18 cellular contexts compared by ENCODE assay signal in genomic region chr10:1449806-1450205, GRCh38.
A peak's percentile ranks its signal among the peaks of the same experiment; 100 is the strongest.
DNase-seq lines count a peak whose midpoint lies in the region; ATAC-seq, FAIRE-seq and TF ChIP-seq lines count a peak whose summit lies in the region.
"Had no signal": no experiment of that assay in that cellular context is flagged by ENCODE, and none has a peak within 500 bp of the region (broad histone marks: within the 10 kb centered on the region; RNA-seq: fewer than 3 reads in every experiment).

No MANE protein-coding gene starts in this region.

- no peak overlapping the region for H3K18ac ChIP-seq in neuronal stem cell (ENCODE audit: low read length)

- peak overlapping the region; percentile 11 for H3K14ac ChIP-seq in neuronal stem cell (ENCODE audit: low read length)

- no peak overlapping the region for H3K4ac ChIP-seq in neuronal stem cell (ENCODE audit: low read length)

- H2BK120ac ChIP-seq in neuronal stem cell (ENCODE audit: low read depth, low read length), result no peak overlapping the region

- no peak overlapping the region for H2AFZ ChIP-seq in neuronal stem cell (ENCODE audit: low read length)

- H3K9me3 ChIP-seq in BLaER1 (peaks cover 14% of the 10 kb centered on the region), neuronal stem cell (replicated peaks in 1 of 2; ENCODE audit: control insufficient read depth in 2 of 2, insufficient read depth in 1 of 2, low read depth in 1 of 2, low read length in 2 of 2) (no peaks in the 10 kb centered on the region), pancreas (no peaks in the 10 kb centered on the region), Peyer's patch (no peaks in the 10 kb centered on the region)
- peaks cover 0 to 16% (median 14%) of the 10 kb centered on the region in 11 experiments; a peak in 14 of 22 replicates for H3K9me3 ChIP-seq in BLaER1 treated with 17β-estradiol and CSF1 and Interleukin-3, amounts not matched to agents 10 nM and 100 nM (replicated peaks in 1 of 11)

- no peak for DNase-seq in neuronal stem cell (ENCODE audit: low spot score)
- DNase-seq in AG08395 (ENCODE audit: low spot score), result no peak
- no peak for DNase-seq in DMS153 (lab: John Stamatoyannopoulos, UW)
- no peak for DNase-seq in pancreas
- DNase-seq in Peyer's patch, result no peak
- DNase-seq: C1 segment of cervical spinal cord; Calu3; CD4-positive, alpha-beta memory T cell; COR-L47; DND-41; H7; HCEC 1CT had no signal

- no peaks in the 10 kb centered on the region for H4K20me1 ChIP-seq in BLaER1
- H4K20me1 ChIP-seq in BLaER1 treated with 17β-estradiol and CSF1 and Interleukin-3, amounts not matched to agents 10 nM and 100 nM, result no peaks in the 10 kb centered on the region

- intact Hi-C loops in pancreas (cut with DNase I), result no loop called here

- H3K4me1 ChIP-seq in BLaER1 (peaks cover 43% of the 10 kb centered on the region), neuronal stem cell (ENCODE audit: control insufficient read depth in 2 of 2, insufficient read depth in 1 of 2, low read depth in 1 of 2, low read length in 2 of 2) (peaks cover 0 to 7% of the 10 kb centered on the region in 2 donors), pancreas (no peaks in the 10 kb centered on the region), Peyer's patch (no peaks in the 10 kb centered on the region)
- H3K4me1 ChIP-seq in BLaER1 treated with 17β-estradiol and CSF1 and Interleukin-3, amounts not matched to agents 10 nM and 100 nM, result peaks cover 5 to 47% (median 34%) of the 10 kb centered on the region in 10 experiments; a peak in 18 of 20 replicates

- H3K4me3 ChIP-seq in BLaER1, result no peak overlapping the region
- H3K4me3 ChIP-seq in BLaER1 treated with 17β-estradiol and CSF1 and Interleukin-3, amounts not matched to agents 10 nM and 100 nM, result no peak overlapping the region
- H3K4me3 ChIP-seq in neuronal stem cell (ENCODE audit: low read length in 2 of 2), result no peak overlapping the region
- no peak overlapping the region for H3K4me3 ChIP-seq in pancreas
- no peak overlapping the region for H3K4me3 ChIP-seq in Peyer's patch

- H2AK5ac ChIP-seq in neuronal stem cell (ENCODE audit: low read depth, low read length), result no peak overlapping the region

- no peak overlapping the region for H2BK12ac ChIP-seq in neuronal stem cell (ENCODE audit: low read length)

- no peak overlapping the region for H4K8ac ChIP-seq in neuronal stem cell (ENCODE audit: low read depth, low read length)

- no peak overlapping the region for H2BK5ac ChIP-seq in neuronal stem cell (ENCODE audit: low read length)

- TF ChIP-seq POLR2A in Peyer's patch (IDR thresholded peaks at IDR 0.05), result no peak

- H3K27me3 ChIP-seq in BLaER1 (no peaks in the 10 kb centered on the region), neuronal stem cell (ENCODE audit: control insufficient read depth in 3 of 3, insufficient read depth in 3 of 3, low read depth in 1 of 3, low read length in 3 of 3) (no peaks in the 10 kb centered on the region), pancreas (no peaks in the 10 kb centered on the region), Peyer's patch (no peaks in the 10 kb centered on the region)
- no peaks in the 10 kb centered on the region for H3K27me3 ChIP-seq in BLaER1 treated with 17β-estradiol and CSF1 and Interleukin-3, amounts not matched to agents 10 nM and 100 nM

- no peak overlapping the region for H3K27ac ChIP-seq in BLaER1
- H3K27ac ChIP-seq in BLaER1 treated with 17β-estradiol and CSF1 and Interleukin-3, amounts not matched to agents 10 nM and 100 nM, result no peak overlapping the region
- H3K27ac ChIP-seq in VCaP, result peak overlapping the region; percentile 95
- H3K27ac ChIP-seq in neuronal stem cell (replicated peaks; ENCODE audit: low read length), result no peak overlapping the region
- no peak overlapping the region for H3K27ac ChIP-seq in pancreas
- no peak overlapping the region for H3K27ac ChIP-seq in Peyer's patch

- no peaks in the 10 kb centered on the region for H3K36me3 ChIP-seq in BLaER1
- H3K36me3 ChIP-seq in BLaER1 treated with 17β-estradiol and CSF1 and Interleukin-3, amounts not matched to agents 10 nM and 100 nM, result no peaks in the 10 kb centered on the region
- H3K36me3 ChIP-seq in neuronal stem cell (replicated peaks in 1 of 2; ENCODE audit: control insufficient read depth in 2 of 2, insufficient read depth in 2 of 2, low read length in 2 of 2), result no peaks in the 10 kb centered on the region
- H3K36me3 ChIP-seq in pancreas, result no peaks in the 10 kb centered on the region
- H3K36me3 ChIP-seq in Peyer's patch, result no peaks in the 10 kb centered on the region

- H3K9ac ChIP-seq in BLaER1 (no peak overlapping the region), neuronal stem cell (ENCODE audit: low read depth, low read length, poor library complexity) (no peak overlapping the region)
- H3K9ac ChIP-seq in BLaER1 treated with 17β-estradiol and CSF1 and Interleukin-3, amounts not matched to agents 10 nM and 100 nM, result no peak overlapping the region

- no CpG with 5 or more reads among the region's 13 CpGs for WGBS in neuronal stem cell (ENCODE audit: extremely low coverage in 2 of 2, insufficient read length in 2 of 2, insufficient replicate concordance in 1 of 2), 2 donors
- WGBS in pancreas, 2 donors, result 65 to 83% methylated on average over 13 of the region's 13 CpGs

- FAIRE-seq in pancreas (lab: Jason Lieb, UNC), result no peak
- FAIRE-seq: G401.6, GM12892, H1 had no signal

- no peaks in the 10 kb centered on the region for H3K79me1 ChIP-seq in neuronal stem cell (ENCODE audit: low read depth, low read length)

- H3K4me2 ChIP-seq in BLaER1 (peak overlapping the region; percentile 59; the same call in 1 of the 2 replicates), neuronal stem cell (ENCODE audit: insufficient read depth, low read length, poor library complexity, severe bottlenecking) (no peak overlapping the region)
- peak overlapping the region in 8 of 11 experiments; percentile 39 to 75 (median 56); a peak in 12 of 22 replicates for H3K4me2 ChIP-seq in BLaER1 treated with 17β-estradiol and CSF1 and Interleukin-3, amounts not matched to agents 10 nM and 100 nM

- H3K23ac ChIP-seq in neuronal stem cell (ENCODE audit: low read depth, low read length, poor library complexity), result no peak overlapping the region

- no peak for TF ChIP-seq CTCF in VCaP (conservative IDR thresholded peaks at IDR 0.05)
- no peak for TF ChIP-seq CTCF in pancreas (IDR thresholded peaks at IDR 0.05)
- no peak for TF ChIP-seq CTCF in Peyer's patch (IDR thresholded peaks at IDR 0.05)

- H4K91ac ChIP-seq in neuronal stem cell (ENCODE audit: low read depth, low read length, poor library complexity), result no peak overlapping the region

- no peak for ATAC-seq in pancreas

- no peak overlapping the region for H2BK15ac ChIP-seq in neuronal stem cell (ENCODE audit: low read length)
